8 cellular contexts compared by ENCODE assay signal in the genomic region with DNA sequence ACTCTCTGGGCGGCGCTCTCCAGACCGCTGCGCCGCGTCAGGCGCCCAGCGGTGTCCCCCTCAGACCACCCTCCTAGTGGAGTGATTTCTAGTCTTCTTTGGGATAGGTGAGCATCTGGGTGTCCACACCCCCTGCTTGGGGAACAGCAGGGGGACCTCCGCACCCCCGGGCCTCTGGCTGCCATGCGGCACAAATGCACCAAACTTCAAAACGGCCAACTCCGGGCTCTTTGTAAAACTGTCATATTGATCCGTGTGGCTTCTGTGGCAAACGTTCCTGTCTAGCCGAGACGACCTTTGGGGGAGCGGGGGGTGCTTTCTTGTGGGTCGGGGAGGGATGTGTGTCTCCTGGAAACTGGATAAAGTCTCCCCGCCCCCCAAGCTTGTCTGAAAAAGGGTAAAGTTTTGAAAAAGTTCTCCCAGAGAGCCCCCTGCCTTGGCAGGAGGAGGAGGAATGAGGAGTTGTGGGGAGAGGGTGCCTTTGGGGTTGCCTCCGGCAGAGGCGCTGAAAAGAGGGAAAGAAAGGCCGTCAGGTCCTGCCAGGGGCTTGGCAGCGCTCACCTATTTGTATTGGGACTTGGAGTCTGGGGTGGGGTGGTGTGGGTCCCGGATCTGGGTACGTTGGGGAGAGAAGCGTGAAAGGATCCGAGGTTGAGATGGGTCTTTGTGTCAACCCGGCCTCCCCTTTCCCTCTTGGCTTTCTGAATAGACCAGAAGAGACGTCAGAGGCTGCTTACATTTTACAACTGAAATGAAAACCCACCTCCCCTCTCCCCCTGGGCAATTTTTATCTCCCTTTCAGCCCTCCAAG. TPM values are rescaled to one million over a fixed set of nuclear protein-coding genes. Genes with fewer than 3 reads are reported as not detected.
DNase-seq lines count a peak whose midpoint lies in the region; ATAC-seq and TF ChIP-seq lines count a peak whose summit lies in the region.

No MANE protein-coding gene starts in this region.

- WGBS in psoas muscle, 3 donors = 6 to 8% (median 7%) methylated on average over 28 to 30 of the region's 30 CpGs

- intact Hi-C loops in psoas muscle (cut with DNase I) = no loop called here

- peaks cover 3 to 13% of the 10 kb centered on the region in 2 donors for H3K36me3 Mint-ChIP-seq in activated T-cell treated with anti-CD3 and anti-CD28 coated beads, Interleukin-2, amount 50 U/mL, for 72 hours (ENCODE audit: insufficient read depth in 2 of 2)

- peak; percentile 20 to 32 for ATAC-seq in activated T-cell treated with anti-CD3 and anti-CD28 coated beads, Interleukin-2, amount 50 U/mL, for 72 hours (replicated peaks in 1 of 2)
- ATAC-seq in foreskin keratinocyte (no peak), psoas muscle (no peak)

- no peaks in the 10 kb centered on the region for H3K9me3 Mint-ChIP-seq in activated T-cell treated with anti-CD3 and anti-CD28 coated beads, Interleukin-2, amount 50 U/mL, for 72 hours

- no peaks in the 10 kb centered on the region for H3K9me3 ChIP-seq in psoas muscle

- H3K4me3 ChIP-seq in psoas muscle = peak overlapping the region; percentile 81

- no peaks in the 10 kb centered on the region for H3K27me3 ChIP-seq in foreskin keratinocyte
- peaks cover 0 to 36% (median 0%) of the 10 kb centered on the region in 3 donors for H3K27me3 ChIP-seq in psoas muscle (ENCODE audit: insufficient read depth in 3 of 3, low read length in 2 of 3)

- H3K4me1 Mint-ChIP-seq in activated T-cell treated with anti-CD3 and anti-CD28 coated beads, Interleukin-2, amount 50 U/mL, for 72 hours (ENCODE audit: low read depth) = no peaks in the 10 kb centered on the region

- peak; percentile 74 for DNase-seq in NCI-H510A treated with DMSO at 0.1 percent for 48 hours (lab: John Stamatoyannopoulos, UW)
- DNase-seq in NCI-H510A (lab: John Stamatoyannopoulos, UW) = no peak
- DNase-seq in NCI-H748 treated with DMSO at 0.1 percent for 48 hours (lab: John Stamatoyannopoulos, UW) = peak; percentile 61
- peak; percentile 57 to 69 for DNase-seq in activated T-cell treated with anti-CD3 and anti-CD28 coated beads, Interleukin-2, amount 50 U/mL, for 72 hours
- DNase-seq in foreskin keratinocyte = peak in 1 of 2 donors; percentile 24
- no peak for DNase-seq in psoas muscle
- DNase-seq in 8988T = no peak
- DNase-seq in epidermal melanocyte (ENCODE audit: insufficient read length, low spot score) = no peak

- H3K27ac ChIP-seq in foreskin keratinocyte (peak overlapping the region; percentile 63), psoas muscle (peak overlapping the region; percentile 66)

- peaks cover 0 to 6% of the 10 kb centered on the region in 2 donors for H3K36me3 ChIP-seq in psoas muscle (ENCODE audit: insufficient read depth in 1 of 2, low read depth in 1 of 2)

- H3K27me3 Mint-ChIP-seq in activated T-cell treated with anti-CD3 and anti-CD28 coated beads, Interleukin-2, amount 50 U/mL, for 72 hours (ENCODE audit: low read depth) = no peaks in the 10 kb centered on the region

- no peak overlapping the region for H3K4me3 Mint-ChIP-seq in activated T-cell treated with anti-CD3 and anti-CD28 coated beads, Interleukin-2, amount 50 U/mL, for 72 hours

- no peak overlapping the region for H3K27ac Mint-ChIP-seq in activated T-cell treated with anti-CD3 and anti-CD28 coated beads, Interleukin-2, amount 50 U/mL, for 72 hours

- no peak for TF ChIP-seq CTCF in foreskin keratinocyte (conservative IDR thresholded peaks at IDR 0.05)
- no peak for TF ChIP-seq CTCF in psoas muscle (IDR thresholded peaks at IDR 0.05)

- H3K4me1 ChIP-seq in foreskin keratinocyte (peaks cover 33% of the 10 kb centered on the region), psoas muscle (peaks cover 46% of the 10 kb centered on the region)

RNA-seq across cellular contexts. Expression of gene CHD3, which starts 2.2 kb away (rescaled TPM):
- total RNA-seq in activated T-cell treated with anti-CD3 and anti-CD28 coated beads, Interleukin-2, amount 50 U/mL, for 72 hours = 100 to 1,000 TPM; 133 to 140 TPM
- total RNA-seq in foreskin keratinocyte = 89.8 and 91.3 TPM in 2 replicates
- 66.8 and 76.4 TPM in 2 replicates for polyA plus RNA-seq in foreskin keratinocyte
- total RNA-seq in psoas muscle = 10 to 100 TPM in 1 of 4 donors, 1 to 10 TPM in 3; 5.8 to 13.1 (median 7.5) TPM
- 1 to 10 TPM; 3.3 to 6.9 (median 6.8) TPM for polyA plus RNA-seq in psoas muscle

RNA-seq across cellular contexts. Expression of gene CYB5D1, which starts 28.6 kb away (rescaled TPM):
- total RNA-seq in activated T-cell treated with anti-CD3 and anti-CD28 coated beads, Interleukin-2, amount 50 U/mL, for 72 hours = 10 to 100 TPM in 1 of 2 donors, 1 to 10 TPM in 1; 6.7 to 10.2 TPM
- total RNA-seq in foreskin keratinocyte (8.9 and 10.2 TPM in 2 replicates), psoas muscle (10 to 100 TPM in 2 of 4 donors, 1 to 10 TPM in 2; 9.9 to 11.9 (median 10.2) TPM)
- polyA plus RNA-seq in foreskin keratinocyte (4.8 and 6.6 TPM in 2 replicates), psoas muscle (10 to 100 TPM in 2 of 3 donors, 1 to 10 TPM in 1; 7.1 to 31.7 (median 10.4) TPM)

RNA-seq across cellular contexts. Expression of gene NAA38, which starts 29.1 kb away (rescaled TPM):
- total RNA-seq in activated T-cell treated with anti-CD3 and anti-CD28 coated beads, Interleukin-2, amount 50 U/mL, for 72 hours = 10 to 100 TPM; 42.7 to 43.5 TPM
- 119 and 136 TPM in 2 replicates for total RNA-seq in foreskin keratinocyte
- 143 and 146 TPM in 2 replicates for polyA plus RNA-seq in foreskin keratinocyte
- total RNA-seq in psoas muscle = 10 to 100 TPM; 60.8 to 95.4 (median 73.3) TPM
- polyA plus RNA-seq in psoas muscle = 100 to 1,000 TPM; 104 to 148 (median 109) TPM

RNA-seq across cellular contexts. Expression of gene RNF227, which starts 29.7 kb away (rescaled TPM):
- total RNA-seq in activated T-cell treated with anti-CD3 and anti-CD28 coated beads, Interleukin-2, amount 50 U/mL, for 72 hours = 1 to 10 TPM; 2.5 to 3.7 TPM
- 1.9 and 2.3 TPM in 2 replicates for total RNA-seq in foreskin keratinocyte
- polyA plus RNA-seq in foreskin keratinocyte = 1.5 TPM in 2 replicates
- 1 to 10 TPM in 2 of 4 donors, under 1 TPM in 2; 0.62 to 2.6 (median 1.0) TPM for total RNA-seq in psoas muscle
- 1 to 10 TPM; 1.5 to 2.4 (median 1.6) TPM for polyA plus RNA-seq in psoas muscle

RNA-seq across cellular contexts. Expression of gene TMEM88, which starts 31.6 kb away (rescaled TPM):
- total RNA-seq in activated T-cell treated with anti-CD3 and anti-CD28 coated beads, Interleukin-2, amount 50 U/mL, for 72 hours = 1 to 10 TPM; 5.2 to 5.3 TPM
- 0.58 and 0.67 TPM in 2 replicates for total RNA-seq in foreskin keratinocyte
- 0.65 and 1.3 TPM in 2 replicates for polyA plus RNA-seq in foreskin keratinocyte
- total RNA-seq in psoas muscle = 10 to 100 TPM; 16.3 to 31.3 (median 19.0) TPM
- polyA plus RNA-seq in psoas muscle = 10 to 100 TPM; 24.0 to 57.4 (median 42.6) TPM

Comparison
In these comparisons a context has a peak if more than half of its experiments do, and no peak if none do; other contexts are left out.
1. DNase-seq: peak in NCI-H510A treated with DMSO at 0.1 percent for 48 hours (single experiment), NCI-H748 treated with DMSO at 0.1 percent for 48 hours (single experiment) and activated T-cell treated with anti-CD3 and anti-CD28 coated beads, Interleukin-2, amount 50 U/mL, for 72 hours (2 of 2); none in NCI-H510A (single experiment), psoas muscle (0 of 2), 8988T (single experiment) and epidermal melanocyte (single experiment).
2. ATAC-seq: peak in activated T-cell treated with anti-CD3 and anti-CD28 coated beads, Interleukin-2, amount 50 U/mL, for 72 hours (2 of 2); none in foreskin keratinocyte (single experiment) and psoas muscle (0 of 4).